1 cellular context compared by ENCODE assay signal in genomic region chr5:142046191-142046590, GRCh38.
TF ChIP-seq lines count a peak whose summit lies in the region.

No MANE protein-coding gene starts in this region.

TF ChIP-seq in GM23338, 12 proteins besides CTCF, POLR2A, EP300 and RAD21 (continued from another document):
- TF ChIP-seq ZNF462 (CRISPR knock-in tag; IDR thresholded peaks at IDR 0.05) (no peak), NANOG (IDR thresholded peaks at IDR 0.05; ENCODE audit: borderline replicate concordance) (no peak), REST (IDR thresholded peaks at IDR 0.05; ENCODE audit: unreplicated experiment) (no peak), ETS1 (IDR thresholded peaks at IDR 0.05) (no peak), EZH2phosphoT487 (IDR thresholded peaks at IDR 0.05; ENCODE audit: unreplicated experiment) (no peak), CREB1 (CRISPR knock-in tag; IDR thresholded peaks at IDR 0.05; ENCODE audit: low read depth) (no peak), ZNF114 (CRISPR knock-in tag; IDR thresholded peaks at IDR 0.05) (no peak), ZNF331 (CRISPR knock-in tag; IDR thresholded peaks at IDR 0.05; ENCODE audit: low read depth) (no peak), STAT1 (IDR thresholded peaks at IDR 0.05; ENCODE audit: unreplicated experiment) (no peak)
TF ChIP-seq in GM23338: peak in this region for 0.
